ENCODE assay signal across 8 cellular contexts in the genomic region with DNA sequence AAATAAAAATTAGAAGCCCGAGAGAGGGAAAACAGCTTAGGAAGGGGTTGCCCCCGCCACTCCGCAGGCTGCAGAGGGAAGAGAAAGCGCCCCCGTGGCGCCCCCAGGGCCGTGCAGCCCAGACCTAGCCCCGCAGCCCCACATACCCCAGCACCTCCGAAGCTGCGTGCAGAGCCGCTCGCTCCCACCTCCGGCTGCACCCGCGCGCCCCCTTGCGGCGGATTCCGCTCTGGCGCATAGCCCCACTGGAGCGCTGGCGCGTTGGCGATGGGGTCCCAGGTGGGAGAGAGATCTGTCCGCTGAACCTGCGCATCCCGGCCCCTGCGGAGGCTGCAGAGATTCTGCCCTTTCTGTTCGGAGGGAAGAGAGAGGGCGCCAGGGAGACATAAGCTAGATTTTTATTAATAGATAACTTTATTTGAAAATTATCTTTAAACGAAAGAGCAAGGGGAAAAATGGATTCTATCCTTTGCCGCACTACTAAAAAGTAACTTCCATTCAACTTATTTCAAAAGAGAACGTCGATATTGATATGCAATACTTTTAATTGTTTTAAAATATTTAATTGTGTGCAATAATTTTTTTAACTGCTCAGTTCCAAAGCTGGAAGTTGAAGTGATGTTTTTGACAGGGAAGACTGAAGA. TPM values are rescaled to one million over a fixed set of nuclear protein-coding genes. Genes with fewer than 3 reads are reported as not detected.
DNase-seq lines count a peak whose midpoint lies in the region; ATAC-seq and TF ChIP-seq lines count a peak whose summit lies in the region.

No MANE protein-coding gene starts in this region.

- no peaks in the 10 kb centered on the region for H3K9me3 Mint-ChIP-seq in activated naive CD8-positive, alpha-beta T cell (ENCODE audit: low read depth)

- H3K27me3 ChIP-seq in heart right ventricle, result peaks cover 0 to 42% (median 19%) of the 10 kb centered on the region in 7 donors

- ATAC-seq in GM21528 (IDR thresholded peaks at IDR 0.05; ENCODE audit: low FRiP score, unreplicated experiment) (peak; percentile 99), SK-N-SH treated with all-trans-retinoic acid at 6 μM for 48 hours (peak; percentile 100), heart right ventricle (peak; percentile 92 to 99 (median 96))

- H3K27ac Mint-ChIP-seq in activated naive CD8-positive, alpha-beta T cell, result no peak overlapping the region

- H3K9me3 ChIP-seq in heart right ventricle, result no peaks in the 10 kb centered on the region

- peak; percentile 51 for DNase-seq in EL
- DNase-seq in HuH-7.5 (ENCODE audit: low spot score), result peak; percentile 84
- peak; percentile 76 to 87 for DNase-seq in heart right ventricle
- DNase-seq in retinal pigment epithelial cell (ENCODE audit: low read depth), result no peak
- DNase-seq in H4 (ENCODE audit: low spot score), result no peak

- no peaks in the 10 kb centered on the region for H3K36me3 ChIP-seq in heart right ventricle

- H3K27ac ChIP-seq in heart right ventricle, result no peak overlapping the region

- peaks cover 16% of the 10 kb centered on the region for H3K27me3 Mint-ChIP-seq in activated naive CD8-positive, alpha-beta T cell

- TF ChIP-seq CTCF in heart right ventricle (IDR thresholded peaks at IDR 0.05), result peak; percentile 89 to 99 (median 98)
- peak; percentile 96 for TF ChIP-seq CTCF in retinal pigment epithelial cell (conservative IDR thresholded peaks at IDR 0.05; ENCODE audit: low read depth, low read length)

- 4% methylated on average over 34 of the region's 34 CpGs for WGBS in heart right ventricle, 2 donors

- intact Hi-C loops in heart right ventricle (cut with DNase I), result loop anchor here in 6 of 10 donors (5.0 to 10.0 kb wide), 4 partner anchors 155 to 1108 kb away; no protein-coding TSS in a partner anchor

- peak overlapping the region in 8 of 10 donors; percentile 12 to 43 (median 36) for H3K4me3 ChIP-seq in heart right ventricle
- H3K4me3 ChIP-seq in retinal pigment epithelial cell (ENCODE audit: low read length), result peak overlapping the region; percentile 40

- peaks cover 0 to 11% (median 6%) of the 10 kb centered on the region in 9 donors for H3K4me1 ChIP-seq in heart right ventricle

- H3K4me1 Mint-ChIP-seq in activated naive CD8-positive, alpha-beta T cell (ENCODE audit: low read depth), result peaks cover 6% of the 10 kb centered on the region

- H3K36me3 Mint-ChIP-seq in activated naive CD8-positive, alpha-beta T cell, result no peaks in the 10 kb centered on the region

- H3K4me3 Mint-ChIP-seq in activated naive CD8-positive, alpha-beta T cell, result peak overlapping the region; percentile 36

TF ChIP-seq in SK-N-SH treated with all-trans-retinoic acid at 6 μM for 48 hours, 23 proteins besides CTCF, POLR2A, EP300 and RAD21 (continues in another document):
- TF ChIP-seq GLIS3 (CRISPR knock-in tag; IDR thresholded peaks at IDR 0.05) (no peak), CSRNP3 (CRISPR knock-in tag; IDR thresholded peaks at IDR 0.05) (no peak), ZFP30 (CRISPR knock-in tag; IDR thresholded peaks at IDR 0.05) (no peak), OSR1 (CRISPR knock-in tag; IDR thresholded peaks at IDR 0.05) (no peak), BACH2 (CRISPR knock-in tag; IDR thresholded peaks at IDR 0.05; ENCODE audit: borderline replicate concordance) (no peak), ARNTL (CRISPR knock-in tag; IDR thresholded peaks at IDR 0.05; ENCODE audit: borderline replicate concordance, low read depth) (no peak), ZC3H10 (CRISPR knock-in tag; IDR thresholded peaks at IDR 0.05) (no peak), POU6F1 (CRISPR knock-in tag; IDR thresholded peaks at IDR 0.05; ENCODE audit: borderline replicate concordance, low read depth) (no peak), ZFP3 (CRISPR knock-in tag; IDR thresholded peaks at IDR 0.05) (no peak), ISL1 (CRISPR knock-in tag; IDR thresholded peaks at IDR 0.05) (no peak), TOX (CRISPR knock-in tag; IDR thresholded peaks at IDR 0.05; ENCODE audit: borderline replicate concordance) (no peak)
- TF ChIP-seq, protein P1, sequence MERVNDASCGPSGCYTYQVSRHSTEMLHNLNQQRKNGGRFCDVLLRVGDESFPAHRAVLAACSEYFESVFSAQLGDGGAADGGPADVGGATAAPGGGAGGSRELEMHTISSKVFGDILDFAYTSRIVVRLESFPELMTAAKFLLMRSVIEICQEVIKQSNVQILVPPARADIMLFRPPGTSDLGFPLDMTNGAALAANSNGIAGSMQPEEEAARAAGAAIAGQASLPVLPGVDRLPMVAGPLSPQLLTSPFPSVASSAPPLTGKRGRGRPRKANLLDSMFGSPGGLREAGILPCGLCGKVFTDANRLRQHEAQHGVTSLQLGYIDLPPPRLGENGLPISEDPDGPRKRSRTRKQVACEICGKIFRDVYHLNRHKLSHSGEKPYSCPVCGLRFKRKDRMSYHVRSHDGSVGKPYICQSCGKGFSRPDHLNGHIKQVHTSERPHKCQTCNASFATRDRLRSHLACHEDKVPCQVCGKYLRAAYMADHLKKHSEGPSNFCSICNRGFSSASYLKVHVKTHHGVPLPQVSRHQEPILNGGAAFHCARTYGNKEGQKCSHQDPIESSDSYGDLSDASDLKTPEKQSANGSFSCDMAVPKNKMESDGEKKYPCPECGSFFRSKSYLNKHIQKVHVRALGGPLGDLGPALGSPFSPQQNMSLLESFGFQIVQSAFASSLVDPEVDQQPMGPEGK (CRISPR knock-in tag; IDR thresholded peaks at IDR 0.05; ENCODE audit: borderline replicate concordance), result no peak
- TF ChIP-seq, protein P2, sequence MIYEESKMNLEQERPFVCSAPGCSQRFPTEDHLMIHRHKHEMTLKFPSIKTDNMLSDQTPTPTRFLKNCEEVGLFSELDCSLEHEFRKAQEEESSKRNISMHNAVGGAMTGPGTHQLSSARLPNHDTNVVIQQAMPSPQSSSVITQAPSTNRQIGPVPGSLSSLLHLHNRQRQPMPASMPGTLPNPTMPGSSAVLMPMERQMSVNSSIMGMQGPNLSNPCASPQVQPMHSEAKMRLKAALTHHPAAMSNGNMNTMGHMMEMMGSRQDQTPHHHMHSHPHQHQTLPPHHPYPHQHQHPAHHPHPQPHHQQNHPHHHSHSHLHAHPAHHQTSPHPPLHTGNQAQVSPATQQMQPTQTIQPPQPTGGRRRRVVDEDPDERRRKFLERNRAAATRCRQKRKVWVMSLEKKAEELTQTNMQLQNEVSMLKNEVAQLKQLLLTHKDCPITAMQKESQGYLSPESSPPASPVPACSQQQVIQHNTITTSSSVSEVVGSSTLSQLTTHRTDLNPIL (CRISPR knock-in tag; IDR thresholded peaks at IDR 0.05; ENCODE audit: low read depth), result no peak

RNA-seq across cellular contexts. Expression of gene CLN5, which starts 11.7 kb away (rescaled TPM):
- 10 to 100 TPM; 10.5 to 22.3 (median 16.0) TPM for total RNA-seq in heart right ventricle
- 10 to 100 TPM; 13.7 to 15.2 TPM for polyA plus RNA-seq in heart right ventricle
- 21.3 and 27.4 TPM in 2 replicates for total RNA-seq in H4 (2014; rRNA removed; shearing (Covaris generic))

RNA-seq across cellular contexts. Expression of gene ACOD1, which starts 31.9 kb away (rescaled TPM):
- under 1 TPM in 1 of 10 donors, not detected in 9; 0.51 TPM for total RNA-seq in heart right ventricle
- not detected for polyA plus RNA-seq in heart right ventricle
- not detected in 2 replicates for total RNA-seq in H4 (2014; rRNA removed; shearing (Covaris generic))

RNA-seq across cellular contexts. Expression of gene FBXL3, which starts 46.8 kb away (rescaled TPM):
- total RNA-seq in heart right ventricle, result 10 to 100 TPM; 26.3 to 41.7 (median 29.2) TPM
- polyA plus RNA-seq in heart right ventricle, result 10 to 100 TPM; 16.5 to 17.7 TPM
- total RNA-seq in H4 (2014; rRNA removed; shearing (Covaris generic)), result 12.2 and 20.0 TPM in 2 replicates

Comparison
In these comparisons a context has a peak if more than half of its experiments do, and no peak if none do; other contexts are left out.
1. DNase-seq: peak in EL (single experiment), HuH-7.5 (single experiment) and heart right ventricle (2 of 2); none in retinal pigment epithelial cell (single experiment) and H4 (single experiment).
2. Peak in every context shown above with its lines, with median percentiles within 50 percentile points of each other: ATAC-seq.